8 cellular contexts compared by ENCODE assay signal in the genomic region with DNA sequence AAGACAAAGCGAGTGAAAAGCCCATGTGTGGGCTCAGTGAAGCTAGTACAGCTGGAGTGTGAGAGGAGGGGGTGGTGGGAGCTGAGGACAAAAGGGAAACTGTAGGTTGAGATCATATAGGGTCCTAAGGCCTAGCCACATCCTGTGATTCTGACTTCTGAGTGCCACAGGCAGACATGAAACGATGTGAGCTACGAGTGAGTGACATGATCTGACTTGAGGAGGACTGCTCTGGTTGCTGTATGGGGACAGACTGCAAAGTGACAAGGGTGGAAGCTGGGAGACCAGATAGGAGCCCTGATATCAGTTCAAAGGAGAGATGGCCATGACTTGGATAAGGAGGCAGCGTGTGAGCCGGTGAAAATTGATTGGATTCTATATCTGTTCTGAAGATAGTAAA.
A peak's percentile ranks its signal among the peaks of the same experiment; 100 is the strongest.
DNase-seq lines count a peak whose midpoint lies in the region; ATAC-seq, FAIRE-seq and TF ChIP-seq lines count a peak whose summit lies in the region.

No MANE protein-coding gene starts in this region.

- intact Hi-C loops in posterior vena cava (cut with DNase I) (no loop called here), pancreas (cut with DNase I) (no loop called here), thyroid gland (cut with DNase I) (no loop called here)

- H3K36me3 Mint-ChIP-seq in T-helper 1 cell treated with Interleukin-12 subunit alpha and Interleukin-12 subunit beta and Interleukin-4 antibody, amounts not matched to agents 30 μg/mL and 1 μg/mL, for 36 hours (ENCODE audit: low read depth) = peaks cover 26% of the 10 kb centered on the region

- H3K27ac Mint-ChIP-seq in T-helper 1 cell treated with Interleukin-12 subunit alpha and Interleukin-12 subunit beta and Interleukin-4 antibody, amounts not matched to agents 30 μg/mL and 1 μg/mL, for 36 hours = peak overlapping the region; percentile 97

- ATAC-seq in pancreas = no peak

- POLR2A ChIA-PET in GM10248 (lab: Yijun Ruan, JAX) (no interaction called here), HEK293 (lab: Yijun Ruan, JAX) (no interaction called here)

- H3K9me3 ChIP-seq in HEK293 (ENCODE audit: control insufficient read depth, insufficient read depth, low read depth, low read length) (no peaks in the 10 kb centered on the region), pancreas (no peaks in the 10 kb centered on the region), thyroid gland (no peaks in the 10 kb centered on the region)
- H3K9me3 ChIP-seq in effector memory CD4-positive, alpha-beta T cell (ENCODE audit: control insufficient read depth, low read length) = no peaks in the 10 kb centered on the region

- H3K27ac ChIP-seq in HEK293 (ENCODE audit: extremely low read depth, low read depth, low read length) (no peak overlapping the region), pancreas (no peak overlapping the region), thyroid gland (no peak overlapping the region)
- peak overlapping the region; percentile 62 for H3K27ac ChIP-seq in effector memory CD4-positive, alpha-beta T cell (ENCODE audit: insufficient read depth, low read length, poor library complexity, severe bottlenecking)

- TF ChIP-seq CTCF in GM10248 (IDR thresholded peaks at IDR 0.05; ENCODE audit: control extremely low read depth, extremely low read depth, low read depth, missing control alignments) = no peak
- no peak for TF ChIP-seq CTCF in HEK293 (tag by site-specific recombination; IDR thresholded peaks at IDR 0.05)
- TF ChIP-seq CTCF in pancreas (IDR thresholded peaks at IDR 0.05) = no peak
- TF ChIP-seq CTCF in thyroid gland (IDR thresholded peaks at IDR 0.05) = no peak

- H3K4me3 ChIP-seq in HEK293 (ENCODE audit: low read depth, low read length) (no peak overlapping the region), pancreas (no peak overlapping the region), thyroid gland (replicated peaks in 1 of 3) (no peak overlapping the region)
- H3K4me3 ChIP-seq in effector memory CD4-positive, alpha-beta T cell (ENCODE audit: insufficient read depth, low read depth, low read length, poor library complexity, severe bottlenecking) = peak overlapping the region; percentile 43

- no peak for FAIRE-seq in pancreas (lab: Jason Lieb, UNC)

- no peaks in the 10 kb centered on the region for H3K9me3 Mint-ChIP-seq in T-helper 1 cell treated with Interleukin-12 subunit alpha and Interleukin-12 subunit beta and Interleukin-4 antibody, amounts not matched to agents 30 μg/mL and 1 μg/mL, for 36 hours

- peak overlapping the region; percentile 89 for H3K4me3 Mint-ChIP-seq in T-helper 1 cell treated with Interleukin-12 subunit alpha and Interleukin-12 subunit beta and Interleukin-4 antibody, amounts not matched to agents 30 μg/mL and 1 μg/mL, for 36 hours

- H3K4me1 ChIP-seq in HEK293 (ENCODE audit: control insufficient read depth, insufficient read depth, low read length) (no peaks in the 10 kb centered on the region), pancreas (peaks cover 19 to 47% (median 30%) of the 10 kb centered on the region in 3 donors), thyroid gland (peaks cover 16 to 18% of the 10 kb centered on the region in 2 donors)
- H3K4me1 ChIP-seq in effector memory CD4-positive, alpha-beta T cell (ENCODE audit: control insufficient read depth, insufficient read depth, low read length, poor library complexity, severe bottlenecking) = peaks cover 41% of the 10 kb centered on the region

- H3K27me3 ChIP-seq in effector memory CD4-positive, alpha-beta T cell (replicated peaks; ENCODE audit: control insufficient read depth, insufficient read depth, low read length, poor library complexity, severe bottlenecking) = no peaks in the 10 kb centered on the region
- no peaks in the 10 kb centered on the region for H3K27me3 ChIP-seq in pancreas
- H3K27me3 ChIP-seq in thyroid gland = no peaks in the 10 kb centered on the region

- no peaks in the 10 kb centered on the region for H3K27me3 Mint-ChIP-seq in T-helper 1 cell treated with Interleukin-12 subunit alpha and Interleukin-12 subunit beta and Interleukin-4 antibody, amounts not matched to agents 30 μg/mL and 1 μg/mL, for 36 hours (ENCODE audit: low read depth)

- DNase-seq in GM10248 (ENCODE audit: extremely low spot score) (peak; percentile 46), posterior vena cava (ENCODE audit: low spot score) (no peak), pancreas (no peak), iPS-NIHi11 (ENCODE audit: low spot score) (no peak), thyroid gland (no peak)
- DNase-seq in effector memory CD4-positive, alpha-beta T cell = peak in 2 of 3 donors; percentile 8 to 42

- 66 to 73% methylated on average over 5 of the region's 5 CpGs for WGBS in pancreas, 2 donors
- 88 to 91% methylated on average over 5 of the region's 5 CpGs for WGBS in thyroid gland, 2 donors

- H3K36me3 ChIP-seq in HEK293 (ENCODE audit: control insufficient read depth in 2 of 2, insufficient read depth in 1 of 2, low read length in 2 of 2) (no peaks in the 10 kb centered on the region), pancreas (no peaks in the 10 kb centered on the region), thyroid gland (no peaks in the 10 kb centered on the region)
- H3K36me3 ChIP-seq in effector memory CD4-positive, alpha-beta T cell (ENCODE audit: control insufficient read depth, insufficient read depth, low read length) = no peaks in the 10 kb centered on the region

- CTCF ChIA-PET in GM10248 (lab: Yijun Ruan, JAX) (interaction anchor here (0.8 to 1.8 kb wide), 8 partner anchors 10 to 148 kb away, joined by 3 to 9 read pairs (median 4); no protein-coding TSS in a partner anchor), HEK293 (lab: Yijun Ruan, JAX) (interaction anchor here (0.7 kb wide), 2 partner anchors 91 to 124 kb away, joined by 3 to 4 read pairs; no protein-coding TSS in a partner anchor)

- no peak for TF ChIP-seq POLR2A in thyroid gland (IDR thresholded peaks at IDR 0.05)

- H3K4me1 Mint-ChIP-seq in T-helper 1 cell treated with Interleukin-12 subunit alpha and Interleukin-12 subunit beta and Interleukin-4 antibody, amounts not matched to agents 30 μg/mL and 1 μg/mL, for 36 hours (ENCODE audit: low read depth) = peaks cover 65% of the 10 kb centered on the region

TF ChIP-seq in HEK293, 187 proteins besides CTCF, POLR2A, EP300 and RAD21:
- TF ChIP-seq, protein P1, sequence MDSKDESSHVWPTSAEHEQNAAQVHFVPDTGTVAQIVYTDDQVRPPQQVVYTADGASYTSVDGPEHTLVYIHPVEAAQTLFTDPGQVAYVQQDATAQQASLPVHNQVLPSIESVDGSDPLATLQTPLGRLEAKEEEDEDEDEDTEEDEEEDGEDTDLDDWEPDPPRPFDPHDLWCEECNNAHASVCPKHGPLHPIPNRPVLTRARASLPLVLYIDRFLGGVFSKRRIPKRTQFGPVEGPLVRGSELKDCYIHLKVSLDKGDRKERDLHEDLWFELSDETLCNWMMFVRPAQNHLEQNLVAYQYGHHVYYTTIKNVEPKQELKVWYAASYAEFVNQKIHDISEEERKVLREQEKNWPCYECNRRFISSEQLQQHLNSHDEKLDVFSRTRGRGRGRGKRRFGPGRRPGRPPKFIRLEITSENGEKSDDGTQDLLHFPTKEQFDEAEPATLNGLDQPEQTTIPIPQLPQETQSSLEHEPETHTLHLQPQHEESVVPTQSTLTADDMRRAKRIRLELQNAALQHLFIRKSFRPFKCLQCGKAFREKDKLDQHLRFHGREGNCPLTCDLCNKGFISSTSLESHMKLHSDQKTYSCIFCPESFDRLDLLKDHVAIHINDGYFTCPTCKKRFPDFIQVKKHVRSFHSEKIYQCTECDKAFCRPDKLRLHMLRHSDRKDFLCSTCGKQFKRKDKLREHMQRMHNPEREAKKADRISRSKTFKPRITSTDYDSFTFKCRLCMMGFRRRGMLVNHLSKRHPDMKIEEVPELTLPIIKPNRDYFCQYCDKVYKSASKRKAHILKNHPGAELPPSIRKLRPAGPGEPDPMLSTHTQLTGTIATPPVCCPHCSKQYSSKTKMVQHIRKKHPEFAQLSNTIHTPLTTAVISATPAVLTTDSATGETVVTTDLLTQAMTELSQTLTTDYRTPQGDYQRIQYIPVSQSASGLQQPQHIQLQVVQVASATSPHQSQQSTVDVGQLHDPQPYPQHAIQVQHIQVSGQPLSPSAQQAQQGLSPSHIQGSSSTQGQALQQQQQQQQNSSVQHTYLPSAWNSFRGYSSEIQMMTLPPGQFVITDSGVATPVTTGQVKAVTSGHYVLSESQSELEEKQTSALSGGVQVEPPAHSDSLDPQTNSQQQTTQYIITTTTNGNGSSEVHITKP (tag by site-specific recombination; IDR thresholded peaks at IDR 0.05) = no peak
- TF ChIP-seq ZNF629 (tag by site-specific recombination; IDR thresholded peaks at IDR 0.05) (no peak), EGR2 (tag by site-specific recombination; IDR thresholded peaks at IDR 0.05; ENCODE audit: low read depth) (peak; percentile 47; the same call in 1 of the 2 replicates), BCL11A (tag by site-specific recombination; IDR thresholded peaks at IDR 0.05; ENCODE audit: low read depth) (no peak)

Comparison
In these comparisons a context has a peak if more than half of its experiments do, and no peak if none do; other contexts are left out.
1. DNase-seq: peak in GM10248 (single experiment) and effector memory CD4-positive, alpha-beta T cell (2 of 3); none in posterior vena cava (single experiment), pancreas (0 of 6), iPS-NIHi11 (single experiment) and thyroid gland (0 of 2).